ENCODE assay signal across 10 cellular contexts in genomic region chr7:106895246-106895864, GRCh38. TPM values are rescaled to one million over a fixed set of nuclear protein-coding genes. Genes with fewer than 3 reads are reported as not detected.
DNase-seq lines count a peak whose midpoint lies in the region; ATAC-seq and TF ChIP-seq lines count a peak whose summit lies in the region.
"Had no signal": no experiment of that assay in that cellular context is flagged by ENCODE, and none has a peak within 500 bp of the region (broad histone marks: within the 10 kb centered on the region; RNA-seq: fewer than 3 reads in every experiment).

No MANE protein-coding gene starts in this region.

- TF ChIP-seq CTCF in OCI-LY3 (IDR thresholded peaks at IDR 0.05; ENCODE audit: low read depth, low read length): no peak
- TF ChIP-seq CTCF in heart right ventricle (IDR thresholded peaks at IDR 0.05): no peak

- no peaks in the 10 kb centered on the region; the same call in 1 of the 2 replicates for H3K9me3 ChIP-seq in OCI-LY3 (ENCODE audit: insufficient read depth, low read length)
- peaks cover 0 to 22% (median 0%) of the 10 kb centered on the region in 11 donors for H3K9me3 ChIP-seq in heart right ventricle

- peak overlapping the region; percentile 71 for H3K9ac ChIP-seq in OCI-LY3 (ENCODE audit: low read length)

- H3K4me1 ChIP-seq in OCI-LY3 (ENCODE audit: low read length) (peaks cover 66% of the 10 kb centered on the region), heart right ventricle (peaks cover 0 to 6% (median 0%) of the 10 kb centered on the region in 9 donors)

- H3K4me3 ChIP-seq in OCI-LY3 (ENCODE audit: low read length) (no peak overlapping the region), heart right ventricle (no peak overlapping the region)

- peak overlapping the region; percentile 57 for H3K4me2 ChIP-seq in OCI-LY3 (ENCODE audit: low read length)

- WGBS in heart right ventricle, 2 donors: 95 to 97% methylated on average over 4 of the region's 4 CpGs

- no peak overlapping the region for H3K4me3 Mint-ChIP-seq in stimulated activated effector memory CD8-positive, alpha-beta T cell treated with anti-CD3 and anti-CD28 coated beads, Interleukin-12 subunit alpha, Interleukin-12 subunit beta, amount 100 ng/mL, for 72 hours

- peak overlapping the region; percentile 95 for H3K27ac ChIP-seq in OCI-LY3 (ENCODE audit: low read length)
- peak overlapping the region in 1 of 10 donors; percentile 3 for H3K27ac ChIP-seq in heart right ventricle
- H3K27ac ChIP-seq: C4-2B, epithelial cell of prostate had no signal

- peak overlapping the region; percentile 23 for H3K27ac Mint-ChIP-seq in stimulated activated effector memory CD8-positive, alpha-beta T cell treated with anti-CD3 and anti-CD28 coated beads, Interleukin-12 subunit alpha, Interleukin-12 subunit beta, amount 100 ng/mL, for 72 hours

- peaks cover 48% of the 10 kb centered on the region for H3K36me3 ChIP-seq in OCI-LY3 (replicated peaks; ENCODE audit: low read depth, low read length)
- H3K36me3 ChIP-seq in heart right ventricle: peaks cover 0 to 57% (median 0%) of the 10 kb centered on the region in 9 donors

- H3K36me3 Mint-ChIP-seq in stimulated activated effector memory CD8-positive, alpha-beta T cell treated with anti-CD3 and anti-CD28 coated beads, Interleukin-12 subunit alpha, Interleukin-12 subunit beta, amount 100 ng/mL, for 72 hours: peaks cover 97% of the 10 kb centered on the region

- intact Hi-C loops in heart right ventricle (cut with DNase I): no loop called here

- H4K20me1 ChIP-seq in OCI-LY3 (ENCODE audit: insufficient read depth, low read length): no peaks in the 10 kb centered on the region

- peak; percentile 87 for ATAC-seq in HG02884 (IDR thresholded peaks at IDR 0.05; ENCODE audit: unreplicated experiment)
- peak; percentile 91 for ATAC-seq in stimulated activated effector memory CD8-positive, alpha-beta T cell treated with anti-CD3 and anti-CD28 coated beads, Interleukin-12 subunit alpha, Interleukin-12 subunit beta, amount 100 ng/mL, for 72 hours
- ATAC-seq in heart right ventricle: no peak

- DNase-seq in activated CD8-positive, alpha-beta memory T cell treated with anti-CD3 and anti-CD28 coated beads for 48 hours (ENCODE audit: low read depth in 2 of 3, low spot score in 2 of 3): peak in 2 of 3 experiments; percentile 8 to 22
- no peak for DNase-seq in activated CD8-positive, alpha-beta memory T cell treated with anti-CD3 and anti-CD28 coated beads, Interleukin-2, amount 50 U/mL, for 4 hours
- DNase-seq in stimulated activated effector memory CD8-positive, alpha-beta T cell treated with anti-CD3 and anti-CD28 coated beads, Interleukin-12 subunit alpha, Interleukin-12 subunit beta, amount 100 ng/mL, for 72 hours (ENCODE audit: low spot score in 2 of 2): peak in 1 of 2 donors; percentile 64
- DNase-seq in heart right ventricle (no peak), epidermal melanocyte (ENCODE audit: insufficient read length, low spot score) (no peak), KG1 (lab: John Stamatoyannopoulos, UW) (no peak)

- H2AFZ ChIP-seq in OCI-LY3 (ENCODE audit: low read depth, low read length): no peak overlapping the region

- H3K79me2 ChIP-seq in OCI-LY3 (ENCODE audit: low read length): peaks cover 5% of the 10 kb centered on the region; the same call in 1 of the 2 replicates

- H3K27me3 ChIP-seq in OCI-LY3 (ENCODE audit: low read depth, low read length): no peaks in the 10 kb centered on the region
- no peaks in the 10 kb centered on the region for H3K27me3 ChIP-seq in heart right ventricle

- H3K9me3 Mint-ChIP-seq in stimulated activated effector memory CD8-positive, alpha-beta T cell treated with anti-CD3 and anti-CD28 coated beads, Interleukin-12 subunit alpha, Interleukin-12 subunit beta, amount 100 ng/mL, for 72 hours: peaks cover 7% of the 10 kb centered on the region

- H3K4me1 Mint-ChIP-seq in stimulated activated effector memory CD8-positive, alpha-beta T cell treated with anti-CD3 and anti-CD28 coated beads, Interleukin-12 subunit alpha, Interleukin-12 subunit beta, amount 100 ng/mL, for 72 hours: peaks cover 77% of the 10 kb centered on the region

RNA-seq across cellular contexts. Expression of gene PIK3CG, which starts 30.3 kb away (rescaled TPM):
- total RNA-seq in heart right ventricle: 1 to 10 TPM; 1.2 to 6.8 (median 2.0) TPM
- under 1 TPM; 0.16 to 0.22 TPM for polyA plus RNA-seq in heart right ventricle

Comparison
In these comparisons a context has a peak if more than half of its experiments do, and no peak if none do; other contexts are left out.
1. DNase-seq: peak in activated CD8-positive, alpha-beta memory T cell treated with anti-CD3 and anti-CD28 coated beads for 48 hours (2 of 3); none in activated CD8-positive, alpha-beta memory T cell treated with anti-CD3 and anti-CD28 coated beads, Interleukin-2, amount 50 U/mL, for 4 hours (single experiment), heart right ventricle (0 of 2), epidermal melanocyte (single experiment) and KG1 (single experiment).
2. ATAC-seq: peak in HG02884 (single experiment) and stimulated activated effector memory CD8-positive, alpha-beta T cell treated with anti-CD3 and anti-CD28 coated beads, Interleukin-12 subunit alpha, Interleukin-12 subunit beta, amount 100 ng/mL, for 72 hours (single experiment); none in heart right ventricle (0 of 8).